In genomic region chr19:3099347-3100145, GRCh38 we compare ENCODE assay signal across 10 cellular contexts. TPM values are rescaled to one million over a fixed set of nuclear protein-coding genes. Genes with fewer than 3 reads are reported as not detected.
DNase-seq lines count a peak whose midpoint lies in the region; ATAC-seq and TF ChIP-seq lines count a peak whose summit lies in the region.
"Had no signal": no experiment of that assay in that cellular context is flagged by ENCODE, and none has a peak within 500 bp of the region (broad histone marks: within the 10 kb centered on the region; RNA-seq: fewer than 3 reads in every experiment).

No MANE protein-coding gene starts in this region.

- H3K9me3 Mint-ChIP-seq in CD14-positive monocyte, result peaks cover 0 to 15% (median 6%) of the 10 kb centered on the region in 7 donors

- peaks cover 28 to 76% (median 53%) of the 10 kb centered on the region in 3 donors for H3K27me3 Mint-ChIP-seq in CD14-positive monocyte (ENCODE audit: low read depth in 3 of 3)

- no TSS peak for BruUV-seq in PC-3 (replicated peaks; lab: Mats Ljungman, UMichigan)

- H3K4me3 ChIP-seq in NT2/D1 (ENCODE audit: insufficient read length, low read depth) (no peak overlapping the region), fibroblast of the aortic adventitia (ENCODE audit: low read depth, low read length) (peak overlapping the region; percentile 89), gastrocnemius medialis (peak overlapping the region; percentile 41 to 84 (median 76)), PC-3 (ENCODE audit: low read length) (no peak overlapping the region)

- no peak overlapping the region for H2AFZ ChIP-seq in PC-3 (ENCODE audit: low read length)

- H3K27ac Mint-ChIP-seq in CD14-positive monocyte, result no peak overlapping the region

- peak overlapping the region; percentile 79 to 92 (median 85) for H3K27ac ChIP-seq in gastrocnemius medialis
- no peak overlapping the region for H3K27ac ChIP-seq in PC-3 (ENCODE audit: low read length)
- H3K27ac ChIP-seq: neutrophil had no signal

- H3K27me3 ChIP-seq in NT2/D1 (ENCODE audit: insufficient read depth, insufficient read length) (peaks cover 5% of the 10 kb centered on the region), gastrocnemius medialis (no peaks in the 10 kb centered on the region), PC-3 (ENCODE audit: low read length) (no peaks in the 10 kb centered on the region)
- H3K27me3 ChIP-seq: MG63 had no signal

- in situ Hi-C loops in gastrocnemius medialis (cut with MboI; ENCODE audit: low sequenced_read_pairs in 4 of 4), result loop anchor here in 3 of 4 donors (10.0 to 25.0 kb wide), 3 partner anchors 135 to 145 kb away; no protein-coding TSS in a partner anchor

- peaks cover 2 to 5% of the 10 kb centered on the region in 2 donors for H3K36me3 Mint-ChIP-seq in CD14-positive monocyte

- no peak for DNase-seq in CD14-positive monocyte (ENCODE audit: low spot score)
- DNase-seq in NT2/D1 (ENCODE audit: low read depth, low spot score), result no peak
- DNase-seq in fibroblast of the aortic adventitia (ENCODE audit: low read depth), result no peak
- DNase-seq in gastrocnemius medialis, result no peak
- DNase-seq in PC-3, result no peak
- no peak for DNase-seq in NCI-H2107 (lab: John Stamatoyannopoulos, UW)

- CTCF ChIA-PET in PC-3 (lab: Charles Lee), result no interaction called here

- H3K4me1 Mint-ChIP-seq in CD14-positive monocyte, result peaks cover 36% of the 10 kb centered on the region

- TF ChIP-seq CTCF in CD14-positive monocyte (IDR thresholded peaks at IDR 0.05), result no peak
- no peak for TF ChIP-seq CTCF in fibroblast of the aortic adventitia (IDR thresholded peaks at IDR 0.05; ENCODE audit: insufficient read depth, low read length)
- no peak for TF ChIP-seq CTCF in gastrocnemius medialis (IDR thresholded peaks at IDR 0.05 in 4 of 5, conservative IDR thresholded peaks at IDR 0.05 in 1 of 5)
- TF ChIP-seq CTCF in PC-3 (conservative IDR thresholded peaks at IDR 0.05; ENCODE audit: low read depth, low read length), result no peak

- POLR2A ChIA-PET in PC-3 (lab: Charles Lee; ENCODE audit: unreplicated experiment), result no interaction called here

- no peaks in the 10 kb centered on the region for H3F3A ChIP-seq in PC-3 (ENCODE audit: low read length, unreplicated experiment)

- TF ChIP-seq POLR2A in gastrocnemius medialis (IDR thresholded peaks at IDR 0.05), result no peak

- H3K79me2 ChIP-seq in PC-3 (ENCODE audit: low read length), result peaks cover 93% of the 10 kb centered on the region

- H3K4me3 Mint-ChIP-seq in CD14-positive monocyte, result peak overlapping the region; percentile 83 to 99

- no peak overlapping the region for H3K4me2 ChIP-seq in PC-3 (ENCODE audit: low read length)

- H3K4me1 ChIP-seq in NT2/D1 (ENCODE audit: insufficient read depth, insufficient read length), result peaks cover 49% of the 10 kb centered on the region
- H3K4me1 ChIP-seq in gastrocnemius medialis, result peaks cover 71 to 90% of the 10 kb centered on the region in 2 donors
- peaks cover 7% of the 10 kb centered on the region; the same call in 1 of the 2 replicates for H3K4me1 ChIP-seq in PC-3 (ENCODE audit: insufficient read depth, low read length)

- H3K9me2 ChIP-seq in PC-3 (replicated peaks; ENCODE audit: low read length), result no peaks in the 10 kb centered on the region

- H3K9ac ChIP-seq in NT2/D1 (ENCODE audit: insufficient read length, low read depth) (peak overlapping the region; percentile 50), PC-3 (ENCODE audit: low read length) (no peak overlapping the region)

- H3K36me3 ChIP-seq in NT2/D1 (ENCODE audit: insufficient read depth, insufficient read length, low read length), result peaks cover 15% of the 10 kb centered on the region
- no peaks in the 10 kb centered on the region for H3K36me3 ChIP-seq in gastrocnemius medialis
- no peaks in the 10 kb centered on the region for H3K36me3 ChIP-seq in PC-3 (ENCODE audit: low read depth, low read length)
- H3K36me3 ChIP-seq: MG63, neutrophil had no signal

- no peaks in the 10 kb centered on the region for H3K9me3 ChIP-seq in NT2/D1 (ENCODE audit: insufficient read depth, low read length)
- no peaks in the 10 kb centered on the region for H3K9me3 ChIP-seq in gastrocnemius medialis
- no peaks in the 10 kb centered on the region for H3K9me3 ChIP-seq in PC-3 (ENCODE audit: low read length)
- H3K9me3 ChIP-seq: MG63, neutrophil had no signal

- ATAC-seq in gastrocnemius medialis (no peak), PC-3 (no peak), HG03108 (IDR thresholded peaks at IDR 0.05; ENCODE audit: unreplicated experiment) (no peak), GM19397 (IDR thresholded peaks at IDR 0.05; ENCODE audit: unreplicated experiment) (no peak)

- peaks cover 9% of the 10 kb centered on the region; the same call in 1 of the 2 replicates for H4K20me1 ChIP-seq in PC-3 (ENCODE audit: low read length)

- intact Hi-C loops in CD14-positive monocyte (cut with micrococcal nuclease), result loop anchor here (5.0 to 10.0 kb wide), 2 partner anchors 137 to 145 kb away; no protein-coding TSS in a partner anchor
- intact Hi-C loops in gastrocnemius medialis (cut with DNase I; ENCODE audit: low total_unique reads), result loop anchor here (2.0 kb wide), 1 partner anchor 149 kb away; no protein-coding TSS in a partner anchor
- intact Hi-C loops in PC-3 (cut with micrococcal nuclease), result loop anchor here (10.0 kb wide), 1 partner anchor 145 kb away; no protein-coding TSS in a partner anchor

RNA-seq across cellular contexts. Expression of gene GNA11, which starts 5.4 kb away (rescaled TPM):
- polyA plus RNA-seq in CD14-positive monocyte, result under 1 TPM; 0.25 to 0.37 TPM
- total RNA-seq in fibroblast of the aortic adventitia (ENCODE audit: low replicate concordance) (35.1 and 65.4 TPM in 2 replicates), gastrocnemius medialis (10 to 100 TPM; 38.3 to 72.5 (median 68.5) TPM), PC-3 (2014; rRNA removed) (59.6 and 89.4 TPM in 2 replicates)

RNA-seq across cellular contexts. Expression of gene GNA15, which starts 36.3 kb away (rescaled TPM):
- 10 to 100 TPM; 38.7 to 41.3 TPM for polyA plus RNA-seq in CD14-positive monocyte
- total RNA-seq in fibroblast of the aortic adventitia (ENCODE audit: low replicate concordance), result not detected in 2 replicates
- 1 to 10 TPM in 1 of 4 donors, under 1 TPM in 3; 0.51 to 1.2 (median 0.81) TPM for total RNA-seq in gastrocnemius medialis
- not detected in 2 replicates for total RNA-seq in PC-3 (2014; rRNA removed)

RNA-seq across cellular contexts. Expression of gene TLE5, which starts 37.3 kb away (rescaled TPM):
- polyA plus RNA-seq in CD14-positive monocyte, result 10 to 100 TPM; 27.5 to 34.4 TPM
- total RNA-seq in fibroblast of the aortic adventitia (ENCODE audit: low replicate concordance), result 42.2 and 232 TPM in 2 replicates
- total RNA-seq in gastrocnemius medialis, result 100 to 1,000 TPM; 437 to 686 (median 474) TPM
- total RNA-seq in PC-3 (2014; rRNA removed), result 351 and 407 TPM in 2 replicates

Comparison
In these comparisons a context has a peak if more than half of its experiments do, and no peak if none do; other contexts are left out.
1. H3K4me3 ChIP-seq: peak in fibroblast of the aortic adventitia (single experiment) and gastrocnemius medialis (4 of 4); none in NT2/D1 (single experiment) and PC-3 (single experiment).